Comparison of ENCODE assay signal across 19 cellular contexts in the genomic region with DNA sequence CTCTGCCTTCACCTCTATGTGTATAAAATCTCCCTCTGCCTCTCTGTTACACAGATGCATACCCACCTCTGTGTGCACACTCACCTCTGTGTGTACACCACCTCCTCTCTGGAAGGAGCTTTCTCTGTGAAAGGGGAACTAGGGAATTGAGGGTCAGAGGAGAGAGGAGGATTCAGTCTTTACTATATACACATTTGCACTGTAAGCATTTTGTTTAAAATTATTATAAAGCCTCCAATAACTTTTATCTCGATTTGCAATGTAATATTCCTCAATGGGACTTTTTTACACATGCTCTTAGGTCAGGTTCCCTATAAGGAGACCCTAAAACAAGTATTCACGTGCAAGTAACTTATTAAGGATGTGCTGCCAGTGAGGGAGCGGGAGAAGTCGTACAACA.
"Had no signal": no experiment of that assay in that cellular context is flagged by ENCODE, and none has a peak within 500 bp of the region (broad histone marks: within the 10 kb centered on the region; RNA-seq: fewer than 3 reads in every experiment).

No MANE protein-coding gene starts in this region.

- H3K27me3 ChIP-seq: body of pancreas, gastroesophageal sphincter, left lung, neural progenitor cell, ovary, stomach had no signal

- H3K27ac ChIP-seq: body of pancreas, epithelial cell of prostate, gastroesophageal sphincter, left lung, neural progenitor cell, ovary, stomach, thoracic aorta had no signal

- H3K4me3 Mint-ChIP-seq: memory B cell; neural progenitor cell; T-helper 1 cell treated with Interleukin-12 subunit alpha and Interleukin-12 subunit beta and Interleukin-4 antibody, amounts not matched to agents 30 μg/mL and 1 μg/mL, for 36 hours had no signal

- DNase-seq: activated CD4-positive, alpha-beta T cell treated with anti-CD3 and anti-CD28 coated beads, Interleukin-2, amount 50 U/mL, for 48 hours; activated CD4-positive, CD25-positive, alpha-beta regulatory T cell; activated CD8-positive, alpha-beta memory T cell treated with anti-CD3 and anti-CD28 coated beads, Interleukin-2, amount 50 U/mL, for 48 hours; activated effector memory CD4-positive, alpha-beta T cell treated with Interleukin-2 at 50 U/mL for 16 hours; body of pancreas; central memory CD4-positive, alpha-beta T cell; cortex of kidney; effector CD8-positive, alpha-beta T cell; left lung; ovary; SK-N-SH; stimulated activated CD4-positive, alpha-beta T cell treated with anti-CD3 and anti-CD28 coated beads, Interleukin-2, amount 100 ng/mL, for 48 hours; stomach had no signal

- H3K9me3 ChIP-seq: body of pancreas, gastroesophageal sphincter, left lung, ovary, SK-N-SH, stomach, thoracic aorta had no signal

- H3K27me3 Mint-ChIP-seq: memory B cell had no signal

- H3K27ac Mint-ChIP-seq: memory B cell; T-helper 1 cell treated with Interleukin-12 subunit alpha and Interleukin-12 subunit beta and Interleukin-4 antibody, amounts not matched to agents 30 μg/mL and 1 μg/mL, for 36 hours had no signal

- ATAC-seq: body of pancreas, gastroesophageal sphincter, left lung had no signal

- H3K9me3 Mint-ChIP-seq: memory B cell; T-helper 1 cell treated with Interleukin-12 subunit alpha and Interleukin-12 subunit beta and Interleukin-4 antibody, amounts not matched to agents 30 μg/mL and 1 μg/mL, for 36 hours had no signal
